29 cellular contexts compared by ENCODE assay signal in the genomic region with DNA sequence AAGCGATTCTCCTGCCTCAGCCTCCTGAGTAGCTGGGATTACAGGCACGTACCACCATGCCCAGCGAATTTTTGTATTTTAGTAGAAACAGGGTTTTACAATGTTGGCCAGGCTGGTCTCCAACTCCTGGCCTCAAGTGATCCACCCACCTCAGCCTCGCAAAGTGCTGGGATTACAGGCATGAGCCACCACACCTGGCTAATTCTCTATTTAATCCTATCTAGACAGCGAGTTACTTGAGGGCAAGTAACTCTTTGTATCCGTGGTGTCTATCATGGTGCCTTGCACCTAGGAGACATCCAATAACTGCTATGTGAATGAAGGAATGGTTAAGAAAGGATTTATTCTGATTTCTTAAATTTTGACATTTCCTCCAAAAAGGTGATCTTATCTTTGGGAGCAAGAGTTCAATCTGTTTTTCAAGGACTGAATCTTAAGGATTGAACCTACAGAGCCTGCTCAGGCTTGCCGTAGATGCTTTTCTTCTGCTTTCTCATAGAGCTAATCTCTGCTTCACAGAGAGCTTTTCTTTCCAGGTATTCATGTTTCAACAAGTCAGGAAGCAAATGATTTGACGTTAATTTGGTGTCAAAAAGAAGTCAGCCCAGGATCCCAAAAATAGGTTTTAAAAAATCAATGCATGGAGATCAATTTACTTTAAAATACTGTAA.
"Had no signal": no experiment of that assay in that cellular context is flagged by ENCODE, and none has a peak within 500 bp of the region (broad histone marks: within the 10 kb centered on the region; RNA-seq: fewer than 3 reads in every experiment).

No MANE protein-coding gene starts in this region.

- H3K27ac Mint-ChIP-seq: activated T-helper 17 cell treated with anti-CD3 and anti-CD28 coated beads, Interleukin-2, amount 50 U/mL, for 72 hours; natural killer cell treated with Interleukin-12 subunit alpha and Interleukin-12 subunit beta and Interleukin-15 and Interleukin-18, amount 100 ng/mL, for 72 hours had no signal

- DNase-seq: activated CD4-positive, alpha-beta T cell treated with anti-CD3 and anti-CD28 coated beads for 48 hours; activated CD4-positive, alpha-beta T cell treated with anti-CD3 and anti-CD28 coated beads, Interleukin-2, amount 50 U/mL, for 48 hours; activated CD8-positive, alpha-beta memory T cell treated with anti-CD3 and anti-CD28 coated beads, Interleukin-2, amount 50 U/mL, for 4 hours; activated gamma-delta T cell treated with Interleukin-2 at 50 U/mL for 16 hours; activated naive CD4-positive, alpha-beta T cell treated with anti-CD3 and anti-CD28 coated beads, Interleukin-2, amount 50 U/mL, for 16 hours; activated T-cell treated with anti-CD3 and anti-CD28 coated beads, Interleukin-2, amount 50 U/mL, for 4 hours; amniotic stem cell; brain microvascular endothelial cell; central memory CD4-positive, alpha-beta T cell; head of caudate nucleus; kidney glomerular epithelial cell; left lung; lower lobe of right lung; mesendoderm; mucosa of descending colon; retina; stimulated activated CD4-positive, alpha-beta T cell treated with anti-CD3 and anti-CD28 coated beads, Interleukin-12 subunit alpha, Interleukin-12 subunit beta, amount 100 ng/mL, for 4 hours; stimulated activated CD4-positive, alpha-beta T cell treated with anti-CD3 and anti-CD28 coated beads, Interleukin-4, amount 100 ng/mL, for 1 hour; stimulated activated naive CD8-positive, alpha-beta T cell treated with anti-CD3 and anti-CD28 coated beads, Interleukin-15, Interleukin-2, amounts not matched to agents 100 U/mL and 50 U/mL, for 24 hours; T-helper 9 cell; testis; transverse colon had no signal

- H3K4me3 Mint-ChIP-seq: activated T-cell treated with anti-CD3 and anti-CD28 coated beads, Interleukin-2, amount 50 U/mL, for 4 hours; activated T-helper 17 cell treated with anti-CD3 and anti-CD28 coated beads, Interleukin-2, amount 50 U/mL, for 72 hours; natural killer cell treated with Interleukin-12 subunit alpha and Interleukin-12 subunit beta and Interleukin-15 and Interleukin-18, amount 100 ng/mL, for 72 hours had no signal

- H3K27me3 ChIP-seq: brain microvascular endothelial cell, gastroesophageal sphincter, left lung, testis, transverse colon had no signal

- H3K4me3 ChIP-seq: gastroesophageal sphincter, left lung, lower lobe of right lung, mucosa of descending colon, skin epidermis, testis, transverse colon had no signal

- H3K36me3 ChIP-seq: brain microvascular endothelial cell, gastroesophageal sphincter, left lung, lower lobe of right lung, transverse colon had no signal

- H3K4me1 Mint-ChIP-seq: activated T-helper 17 cell treated with anti-CD3 and anti-CD28 coated beads, Interleukin-2, amount 50 U/mL, for 72 hours had no signal

- H3K9me3 ChIP-seq: testis had no signal

- H3K4me1 ChIP-seq: gastroesophageal sphincter, left lung, lower lobe of right lung, testis, transverse colon had no signal

- H3K27ac ChIP-seq: brain microvascular endothelial cell, gastroesophageal sphincter, left lung, lower lobe of right lung, testis, transverse colon, VCaP had no signal

- ATAC-seq: activated CD4-positive, CD25-positive, alpha-beta regulatory T cell treated with anti-CD3 and anti-CD28 coated beads, Interleukin-2, amount 50 U/mL, for 24 hours; activated T-cell treated with anti-CD3 and anti-CD28 coated beads, Interleukin-2, amount 50 U/mL, for 4 hours; activated T-helper 17 cell treated with anti-CD3 and anti-CD28 coated beads, Interleukin-2, amount 50 U/mL, for 72 hours; gastroesophageal sphincter; left lung; lower lobe of right lung; mucosa of descending colon; natural killer cell treated with Interleukin-12 subunit alpha and Interleukin-12 subunit beta and Interleukin-15 and Interleukin-18, amount 100 ng/mL, for 72 hours; sciatic nerve; stimulated activated naive CD8-positive, alpha-beta T cell treated with anti-CD3 and anti-CD28 coated beads, Interleukin-15, Interleukin-2, amounts not matched to agents 100 U/mL and 50 U/mL, for 24 hours had no signal
